ENCODE assay signal across 11 cellular contexts in the genomic region with DNA sequence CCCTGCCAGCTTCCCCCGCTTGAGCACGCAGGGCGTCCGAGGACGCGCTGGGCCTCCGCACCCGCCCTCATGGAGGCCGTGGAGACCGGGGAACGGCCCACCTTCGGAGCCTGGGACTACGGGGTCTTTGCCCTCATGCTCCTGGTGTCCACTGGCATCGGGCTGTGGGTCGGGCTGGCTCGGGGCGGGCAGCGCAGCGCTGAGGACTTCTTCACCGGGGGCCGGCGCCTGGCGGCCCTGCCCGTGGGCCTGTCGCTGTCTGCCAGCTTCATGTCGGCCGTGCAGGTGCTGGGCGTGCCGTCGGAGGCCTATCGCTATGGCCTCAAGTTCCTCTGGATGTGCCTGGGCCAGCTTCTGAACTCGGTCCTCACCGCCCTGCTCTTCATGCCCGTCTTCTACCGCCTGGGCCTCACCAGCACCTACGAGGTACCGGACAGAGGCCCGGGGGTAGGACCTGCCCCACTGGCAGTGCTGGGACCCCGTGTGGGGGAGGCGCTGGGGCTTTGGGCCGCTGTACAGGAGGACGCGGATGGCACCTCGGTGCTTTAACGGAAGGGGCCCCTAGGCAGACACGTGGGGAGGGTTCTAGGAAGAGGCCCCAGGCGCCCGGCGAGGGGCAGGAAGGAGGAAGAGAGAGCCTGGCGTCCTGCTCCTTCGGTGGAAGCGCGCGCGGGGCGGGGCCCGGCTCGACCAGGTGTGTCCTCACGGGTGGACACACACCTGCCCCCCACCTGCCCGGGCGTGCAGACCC. TPM values are rescaled to one million over a fixed set of nuclear protein-coding genes. Genes with fewer than 3 reads are reported as not detected.
DNase-seq lines count a peak whose midpoint lies in the region; ATAC-seq and TF ChIP-seq lines count a peak whose summit lies in the region.
"Had no signal": no experiment of that assay in that cellular context is flagged by ENCODE, and none has a peak within 500 bp of the region (broad histone marks: within the 10 kb centered on the region; RNA-seq: fewer than 3 reads in every experiment).

No MANE protein-coding gene starts in this region.

- no peaks in the 10 kb centered on the region for H3K36me3 Mint-ChIP-seq in activated CD4-positive, alpha-beta T cell treated with anti-CD3 and anti-CD28 coated beads for 36 hours (ENCODE audit: low read depth)
- peaks cover 2% of the 10 kb centered on the region for H3K36me3 Mint-ChIP-seq in activated T-helper 1 cell treated with anti-CD3 and anti-CD28 coated beads, Interleukin-12 subunit alpha, Interleukin-12 subunit beta, Interleukin-2, Interleukin-4 antibody, amounts not matched to agents 30 ng/mL and 10 ng/mL and 1 ng/mL, durations not matched to agents 14 hours and 24 hours and 36 hours (ENCODE audit: low read depth)

- CTCF ChIA-PET in activated CD4-positive, alpha-beta T cell treated with anti-CD3 and anti-CD28 coated beads for 36 hours (lab: Charles Lee) = interaction anchor here (0.7 to 3.1 kb wide), 6 partner anchors 9 to 279 kb away, joined by 3 to 24 read pairs (median 6); partner anchors contain the start of genes CCDC124 and RPL18A

- intact Hi-C loops in activated CD4-positive, alpha-beta T cell treated with anti-CD3 and anti-CD28 coated beads for 36 hours (cut with DNase I, micrococcal nuclease) = loop anchor here (5.0 kb wide), 2 partner anchors 75 to 125 kb away; no protein-coding TSS in a partner anchor
- intact Hi-C loops in activated T-helper 1 cell treated with anti-CD3 and anti-CD28 coated beads, Interleukin-12 subunit alpha, Interleukin-12 subunit beta, Interleukin-2, Interleukin-4 antibody, amounts not matched to agents 30 ng/mL and 10 ng/mL and 1 ng/mL, durations not matched to agents 14 hours and 24 hours and 36 hours (cut with micrococcal nuclease) = loop anchor here (5.0 kb wide), 1 partner anchor 125 kb away; no protein-coding TSS in a partner anchor
- intact Hi-C loops in lower lobe of right lung (cut with DNase I) (no loop called here), ascending aorta (cut with DNase I) (no loop called here)

- peak overlapping the region; percentile 78 for H3K4me3 Mint-ChIP-seq in activated CD4-positive, alpha-beta T cell treated with anti-CD3 and anti-CD28 coated beads for 36 hours
- H3K4me3 Mint-ChIP-seq in activated T-helper 1 cell treated with anti-CD3 and anti-CD28 coated beads, Interleukin-12 subunit alpha, Interleukin-12 subunit beta, Interleukin-2, Interleukin-4 antibody, amounts not matched to agents 30 ng/mL and 10 ng/mL and 1 ng/mL, durations not matched to agents 14 hours and 24 hours and 36 hours = peak overlapping the region; percentile 86

- TF ChIP-seq POLR2A in suprapubic skin (IDR thresholded peaks at IDR 0.05) = no peak

- POLR2A ChIA-PET in activated CD4-positive, alpha-beta T cell treated with anti-CD3 and anti-CD28 coated beads for 36 hours (lab: Charles Lee) = interaction anchor here (0.7 to 2.0 kb wide), 5 partner anchors 9 to 60 kb away, joined by 3 to 14 read pairs (median 7); partner anchors contain the start of genes CCDC124 and RPL18A

- no peaks in the 10 kb centered on the region for H3K9me3 Mint-ChIP-seq in activated CD4-positive, alpha-beta T cell treated with anti-CD3 and anti-CD28 coated beads for 36 hours (ENCODE audit: low read depth)
- H3K9me3 Mint-ChIP-seq in activated T-helper 1 cell treated with anti-CD3 and anti-CD28 coated beads, Interleukin-12 subunit alpha, Interleukin-12 subunit beta, Interleukin-2, Interleukin-4 antibody, amounts not matched to agents 30 ng/mL and 10 ng/mL and 1 ng/mL, durations not matched to agents 14 hours and 24 hours and 36 hours = no peaks in the 10 kb centered on the region

- H3K36me3 ChIP-seq in lower lobe of right lung = no peaks in the 10 kb centered on the region
- H3K36me3 ChIP-seq in suprapubic skin = no peaks in the 10 kb centered on the region
- H3K36me3 ChIP-seq in ascending aorta = no peaks in the 10 kb centered on the region

- H3K4me1 Mint-ChIP-seq in activated CD4-positive, alpha-beta T cell treated with anti-CD3 and anti-CD28 coated beads for 36 hours = peaks cover 17% of the 10 kb centered on the region
- peaks cover 4% of the 10 kb centered on the region for H3K4me1 Mint-ChIP-seq in activated T-helper 1 cell treated with anti-CD3 and anti-CD28 coated beads, Interleukin-12 subunit alpha, Interleukin-12 subunit beta, Interleukin-2, Interleukin-4 antibody, amounts not matched to agents 30 ng/mL and 10 ng/mL and 1 ng/mL, durations not matched to agents 14 hours and 24 hours and 36 hours (ENCODE audit: low read depth)

- H3K4me3 ChIP-seq in lower lobe of right lung = peak overlapping the region; percentile 32
- peak overlapping the region; percentile 19 for H3K4me3 ChIP-seq in suprapubic skin
- H3K4me3 ChIP-seq in ascending aorta = peak overlapping the region in 1 of 2 donors; percentile 8
- H3K4me3 ChIP-seq: A549 had no signal

- TF ChIP-seq CTCF in lower lobe of right lung (IDR thresholded peaks at IDR 0.05) = no peak
- TF ChIP-seq CTCF in suprapubic skin (IDR thresholded peaks at IDR 0.05) = no peak
- no peak for TF ChIP-seq CTCF in ascending aorta (IDR thresholded peaks at IDR 0.05)

- TF ChIP-seq EP300 in suprapubic skin (IDR thresholded peaks at IDR 0.05) = no peak

- WGBS in suprapubic skin = 5% methylated on average over 21 of the region's 61 CpGs

- no peaks in the 10 kb centered on the region for H3K27me3 Mint-ChIP-seq in activated CD4-positive, alpha-beta T cell treated with anti-CD3 and anti-CD28 coated beads for 36 hours
- peaks cover 4% of the 10 kb centered on the region for H3K27me3 Mint-ChIP-seq in activated T-helper 1 cell treated with anti-CD3 and anti-CD28 coated beads, Interleukin-12 subunit alpha, Interleukin-12 subunit beta, Interleukin-2, Interleukin-4 antibody, amounts not matched to agents 30 ng/mL and 10 ng/mL and 1 ng/mL, durations not matched to agents 14 hours and 24 hours and 36 hours (ENCODE audit: insufficient read depth)

- H3K27me3 ChIP-seq in lower lobe of right lung (ENCODE audit: low read depth) (peaks cover 58% of the 10 kb centered on the region), suprapubic skin (peaks cover 66% of the 10 kb centered on the region), ascending aorta (peaks cover 36% of the 10 kb centered on the region)

- H3K27ac ChIP-seq in lower lobe of right lung (no peak overlapping the region), suprapubic skin (no peak overlapping the region), ascending aorta (no peak overlapping the region)
- H3K27ac ChIP-seq: A549, RWPE1 had no signal

- H3K9me3 ChIP-seq in lower lobe of right lung = no peaks in the 10 kb centered on the region
- H3K9me3 ChIP-seq in suprapubic skin = no peaks in the 10 kb centered on the region
- H3K9me3 ChIP-seq in ascending aorta = no peaks in the 10 kb centered on the region
- H3K9me3 ChIP-seq: A549 had no signal

- ATAC-seq in activated CD4-positive, alpha-beta T cell treated with anti-CD3 and anti-CD28 coated beads for 36 hours = peak; percentile 60
- ATAC-seq in lower lobe of right lung = peak; percentile 14 to 46
- ATAC-seq: A549 had no signal

- H3K27ac Mint-ChIP-seq in activated CD4-positive, alpha-beta T cell treated with anti-CD3 and anti-CD28 coated beads for 36 hours = peak overlapping the region; percentile 58
- H3K27ac Mint-ChIP-seq in activated T-helper 1 cell treated with anti-CD3 and anti-CD28 coated beads, Interleukin-12 subunit alpha, Interleukin-12 subunit beta, Interleukin-2, Interleukin-4 antibody, amounts not matched to agents 30 ng/mL and 10 ng/mL and 1 ng/mL, durations not matched to agents 14 hours and 24 hours and 36 hours = peak overlapping the region; percentile 48

- H3K4me1 ChIP-seq in lower lobe of right lung = peaks cover 26% of the 10 kb centered on the region
- H3K4me1 ChIP-seq in suprapubic skin = peaks cover 26% of the 10 kb centered on the region
- H3K4me1 ChIP-seq in ascending aorta = no peaks in the 10 kb centered on the region
- H3K4me1 ChIP-seq: A549 had no signal

- peak; percentile 81 for DNase-seq in activated CD4-positive, alpha-beta T cell treated with anti-CD3 and anti-CD28 coated beads for 36 hours
- no peak for DNase-seq in activated CD4-positive, alpha-beta T cell treated with anti-CD3 and anti-CD28 coated beads for 1 hour
- peak; percentile 48 for DNase-seq in activated T-helper 1 cell treated with anti-CD3 and anti-CD28 coated beads, Interleukin-12 subunit alpha, Interleukin-12 subunit beta, Interleukin-2, Interleukin-4 antibody, amounts not matched to agents 30 ng/mL and 10 ng/mL and 1 ng/mL, durations not matched to agents 14 hours and 24 hours and 36 hours (ENCODE audit: low spot score)
- DNase-seq in lower lobe of right lung (no peak), suprapubic skin (ENCODE audit: low spot score in 2 of 2) (no peak), NCI-H2081 (lab: John Stamatoyannopoulos, UW) (no peak), ascending aorta (ENCODE audit: low spot score in 2 of 2) (no peak), NCI-H748 treated with DMSO at 0.1 percent for 48 hours (lab: John Stamatoyannopoulos, UW) (no peak)

RNA-seq across cellular contexts. Expression of gene SLC5A5, which starts 0.7 kb away (rescaled TPM):
- total RNA-seq in activated CD4-positive, alpha-beta T cell treated with anti-CD3 and anti-CD28 coated beads for 36 hours = 1 to 10 TPM; 1.0 to 1.3 TPM
- 1.1 TPM in 2 replicates for total RNA-seq in activated T-helper 1 cell treated with anti-CD3 and anti-CD28 coated beads, Interleukin-12 subunit alpha, Interleukin-12 subunit beta, Interleukin-2, Interleukin-4 antibody, amounts not matched to agents 30 ng/mL and 10 ng/mL and 1 ng/mL, durations not matched to agents 14 hours and 24 hours and 36 hours
- 0.18 TPM for total RNA-seq in lower lobe of right lung
- not detected for total RNA-seq in suprapubic skin
- not detected for total RNA-seq in ascending aorta
- total RNA-seq: posterior vena cava had no signal

RNA-seq across cellular contexts. Expression of gene RPL18A, which starts 12.7 kb away (rescaled TPM):
- total RNA-seq in activated CD4-positive, alpha-beta T cell treated with anti-CD3 and anti-CD28 coated beads for 36 hours = 1,000 to 10,000 TPM; 3,109 to 3,329 TPM
- 2,494 and 2,556 TPM in 2 replicates for total RNA-seq in activated T-helper 1 cell treated with anti-CD3 and anti-CD28 coated beads, Interleukin-12 subunit alpha, Interleukin-12 subunit beta, Interleukin-2, Interleukin-4 antibody, amounts not matched to agents 30 ng/mL and 10 ng/mL and 1 ng/mL, durations not matched to agents 14 hours and 24 hours and 36 hours
- total RNA-seq in lower lobe of right lung (1,378 TPM), suprapubic skin (1,000 to 10,000 TPM; 1,229 to 2,185 (median 2,114) TPM), ascending aorta (2,481 TPM)

RNA-seq across cellular contexts. Expression of gene JAK3, which starts 24.6 kb away (rescaled TPM):
- total RNA-seq in activated CD4-positive, alpha-beta T cell treated with anti-CD3 and anti-CD28 coated beads for 36 hours = 100 to 1,000 TPM; 174 to 180 TPM
- 222 and 227 TPM in 2 replicates for total RNA-seq in activated T-helper 1 cell treated with anti-CD3 and anti-CD28 coated beads, Interleukin-12 subunit alpha, Interleukin-12 subunit beta, Interleukin-2, Interleukin-4 antibody, amounts not matched to agents 30 ng/mL and 10 ng/mL and 1 ng/mL, durations not matched to agents 14 hours and 24 hours and 36 hours
- 15.9 TPM for total RNA-seq in lower lobe of right lung
- total RNA-seq in suprapubic skin = 1 to 10 TPM; 1.0 to 4.0 (median 1.7) TPM
- total RNA-seq in ascending aorta = 28.1 TPM

RNA-seq across cellular contexts. Expression of gene INSL3, which starts 51.1 kb away (rescaled TPM):
- 1 to 10 TPM; 6.9 to 9.7 TPM for total RNA-seq in activated CD4-positive, alpha-beta T cell treated with anti-CD3 and anti-CD28 coated beads for 36 hours
- total RNA-seq in activated T-helper 1 cell treated with anti-CD3 and anti-CD28 coated beads, Interleukin-12 subunit alpha, Interleukin-12 subunit beta, Interleukin-2, Interleukin-4 antibody, amounts not matched to agents 30 ng/mL and 10 ng/mL and 1 ng/mL, durations not matched to agents 14 hours and 24 hours and 36 hours = 8.7 and 9.3 TPM in 2 replicates
- total RNA-seq in lower lobe of right lung (not detected), suprapubic skin (not detected), ascending aorta (not detected)
- total RNA-seq: posterior vena cava had no signal

Comparison
In these comparisons a context has a peak if more than half of its experiments do, and no peak if none do; other contexts are left out.
1. DNase-seq: peak in activated CD4-positive, alpha-beta T cell treated with anti-CD3 and anti-CD28 coated beads for 36 hours (single experiment) and activated T-helper 1 cell treated with anti-CD3 and anti-CD28 coated beads, Interleukin-12 subunit alpha, Interleukin-12 subunit beta, Interleukin-2, Interleukin-4 antibody, amounts not matched to agents 30 ng/mL and 10 ng/mL and 1 ng/mL, durations not matched to agents 14 hours and 24 hours and 36 hours (single experiment); none in activated CD4-positive, alpha-beta T cell treated with anti-CD3 and anti-CD28 coated beads for 1 hour (single experiment), lower lobe of right lung (single experiment), suprapubic skin (0 of 2), NCI-H2081 (0 of 2), ascending aorta (0 of 2) and NCI-H748 treated with DMSO at 0.1 percent for 48 hours (single experiment).
2. intact Hi-C loops: an anchor here in activated CD4-positive, alpha-beta T cell treated with anti-CD3 and anti-CD28 coated beads for 36 hours (5.0 kb wide) and activated T-helper 1 cell treated with anti-CD3 and anti-CD28 coated beads, Interleukin-12 subunit alpha, Interleukin-12 subunit beta, Interleukin-2, Interleukin-4 antibody, amounts not matched to agents 30 ng/mL and 10 ng/mL and 1 ng/mL, durations not matched to agents 14 hours and 24 hours and 36 hours (5.0 kb wide); none called in lower lobe of right lung and ascending aorta.